ENCODE assay signal across 8 cellular contexts in genomic region chr2:71129114-71129890, GRCh38. TPM values are rescaled to one million over a fixed set of nuclear protein-coding genes. Genes with fewer than 3 reads are reported as not detected.
DNase-seq lines count a peak whose midpoint lies in the region; ATAC-seq and TF ChIP-seq lines count a peak whose summit lies in the region.

No MANE protein-coding gene starts in this region.

- in situ Hi-C loops in Panc1 (cut with HindIII; ENCODE audit: low pct_unique_long_range_greater_than_20kb, low sequenced_read_pairs): no loop called here

- POLR2A ChIA-PET in Panc1 (lab: Charles Lee): interaction anchor here (0.7 kb wide), 1 partner anchor 49 kb away, joined by 3 read pairs; no protein-coding TSS in a partner anchor

- no peak overlapping the region for H3K4me3 Mint-ChIP-seq in activated naive CD4-positive, alpha-beta T cell treated with anti-CD3 and anti-CD28 coated beads for 36 hours

- peaks cover 23% of the 10 kb centered on the region for H3K36me3 ChIP-seq in Panc1 (ENCODE audit: control insufficient read depth, insufficient read depth, low read length)
- peaks cover 12% of the 10 kb centered on the region for H3K36me3 ChIP-seq in right atrium auricular region
- H3K36me3 ChIP-seq in stomach smooth muscle (ENCODE audit: control insufficient read depth in 2 of 2, insufficient read depth in 2 of 2, low read length in 2 of 2): peaks cover 6 to 7% of the 10 kb centered on the region in 2 donors

- H3K4me3 ChIP-seq in Panc1 (ENCODE audit: low read depth in 2 of 2, low read length in 2 of 2) (peak overlapping the region; percentile 98 to 99), right atrium auricular region (peak overlapping the region; percentile 82 to 97), stomach smooth muscle (ENCODE audit: low read length in 2 of 2) (peak overlapping the region; percentile 97 to 100)

- ATAC-seq in Panc1 (no peak), GM21723 (IDR thresholded peaks at IDR 0.05; ENCODE audit: unreplicated experiment) (no peak)

- DNase-seq in NCI-H1417 (lab: John Stamatoyannopoulos, UW): peak in 2 of 3 experiments; percentile 44 to 53
- no peak for DNase-seq in NCI-H1417 treated with DMSO at 0.1 percent for 48 hours (lab: John Stamatoyannopoulos, UW)
- DNase-seq in Panc1 (ENCODE audit: low read depth, low spot score): no peak
- no peak for DNase-seq in right atrium auricular region (ENCODE audit: low spot score)
- DNase-seq in dedifferentiated amniotic fluid mesenchymal stem cell (ENCODE audit: extremely low spot score): no peak
- DNase-seq in activated naive CD4-positive, alpha-beta T cell treated with anti-CD3 and anti-CD28 coated beads for 36 hours: no peak

- H3K9me3 Mint-ChIP-seq in activated naive CD4-positive, alpha-beta T cell treated with anti-CD3 and anti-CD28 coated beads for 36 hours: no peaks in the 10 kb centered on the region

- no peak for TF ChIP-seq CTCF in Panc1 (IDR thresholded peaks at IDR 0.05)
- no peak for TF ChIP-seq CTCF in right atrium auricular region (IDR thresholded peaks at IDR 0.05)

- peaks cover 16% of the 10 kb centered on the region for H3K4me1 Mint-ChIP-seq in activated naive CD4-positive, alpha-beta T cell treated with anti-CD3 and anti-CD28 coated beads for 36 hours (ENCODE audit: low read depth)

- H3K36me3 Mint-ChIP-seq in activated naive CD4-positive, alpha-beta T cell treated with anti-CD3 and anti-CD28 coated beads for 36 hours (ENCODE audit: low read depth): peaks cover 4% of the 10 kb centered on the region

- H3K27ac ChIP-seq in Panc1 (ENCODE audit: low read length): peak overlapping the region; percentile 91
- peak overlapping the region; percentile 91 to 96 for H3K27ac ChIP-seq in right atrium auricular region
- H3K27ac ChIP-seq in stomach smooth muscle (ENCODE audit: low read length): peak overlapping the region; percentile 93

- TSS peak; percentile 79 for BruUV-seq in Panc1 (replicated peaks; lab: Mats Ljungman, UMichigan)

- CTCF ChIA-PET in Panc1 (lab: Charles Lee): interaction anchor here (0.7 kb wide), 2 partner anchors 544 to 1006 kb away, joined by 3 read pairs; no protein-coding TSS in a partner anchor
- CTCF ChIA-PET in activated naive CD4-positive, alpha-beta T cell treated with anti-CD3 and anti-CD28 coated beads for 36 hours (lab: Charles Lee): interaction anchor here (0.8 to 2.9 kb wide), 5 partner anchors 28 to 60 kb away, joined by 4 to 13 read pairs (median 9); partner anchors contain the start of gene NAGK

- no peaks in the 10 kb centered on the region for H3K27me3 Mint-ChIP-seq in activated naive CD4-positive, alpha-beta T cell treated with anti-CD3 and anti-CD28 coated beads for 36 hours (ENCODE audit: low read depth)

- H3K9me3 ChIP-seq in Panc1 (ENCODE audit: control insufficient read depth, insufficient read depth, low read depth, low read length) (no peaks in the 10 kb centered on the region), right atrium auricular region (no peaks in the 10 kb centered on the region), stomach smooth muscle (ENCODE audit: control insufficient read depth in 2 of 2, low read length in 2 of 2) (no peaks in the 10 kb centered on the region)

- peak overlapping the region; percentile 90 to 92 for H3K9ac ChIP-seq in stomach smooth muscle (ENCODE audit: low read length in 2 of 2)

- H3K27me3 ChIP-seq in Panc1 (ENCODE audit: control insufficient read depth, insufficient read depth, low read length) (no peaks in the 10 kb centered on the region), right atrium auricular region (no peaks in the 10 kb centered on the region), stomach smooth muscle (ENCODE audit: control insufficient read depth in 1 of 2, insufficient read depth in 2 of 2, low read length in 2 of 2) (no peaks in the 10 kb centered on the region)

- intact Hi-C loops in Panc1 (cut with micrococcal nuclease; ENCODE audit: unreplicated experiment): no loop called here
- intact Hi-C loops in activated naive CD4-positive, alpha-beta T cell treated with anti-CD3 and anti-CD28 coated beads for 36 hours (cut with micrococcal nuclease): no loop called here

- H3K27ac Mint-ChIP-seq in activated naive CD4-positive, alpha-beta T cell treated with anti-CD3 and anti-CD28 coated beads for 36 hours: no peak overlapping the region

- H3K4me1 ChIP-seq in Panc1 (ENCODE audit: control insufficient read depth, insufficient read depth, low read length): peaks cover 10% of the 10 kb centered on the region
- H3K4me1 ChIP-seq in right atrium auricular region: peaks cover 0 to 39% of the 10 kb centered on the region in 2 donors
- peaks cover 15% of the 10 kb centered on the region for H3K4me1 ChIP-seq in stomach smooth muscle (ENCODE audit: control insufficient read depth, insufficient read depth, low read length)

RNA-seq across cellular contexts. Expression of gene MCEE, which starts 0.7 kb away (rescaled TPM):
- total RNA-seq in Panc1 (2021; ENCODE audit: unreplicated experiment): 4.8 TPM
- 3.4 TPM for polyA plus RNA-seq in Panc1 (2012; ENCODE audit: insufficient read length)
- 10 to 100 TPM; 17.2 to 27.5 TPM for total RNA-seq in right atrium auricular region
- 10 to 100 TPM; 14.0 to 15.8 TPM for total RNA-seq in activated naive CD4-positive, alpha-beta T cell treated with anti-CD3 and anti-CD28 coated beads for 36 hours

RNA-seq across cellular contexts. Expression of gene MPHOSPH10, which starts 1.1 kb away (rescaled TPM):
- total RNA-seq in Panc1 (2021; ENCODE audit: unreplicated experiment): 34.1 TPM
- 20.8 TPM for polyA plus RNA-seq in Panc1 (2012; ENCODE audit: insufficient read length)
- 10 to 100 TPM; 14.0 to 17.3 TPM for total RNA-seq in right atrium auricular region
- total RNA-seq in activated naive CD4-positive, alpha-beta T cell treated with anti-CD3 and anti-CD28 coated beads for 36 hours: 10 to 100 TPM; 27.0 to 32.3 TPM

Comparison
In these comparisons a context has a peak if more than half of its experiments do, and no peak if none do; other contexts are left out.
1. DNase-seq: peak in NCI-H1417 (2 of 3); none in NCI-H1417 treated with DMSO at 0.1 percent for 48 hours (single experiment), Panc1 (single experiment), right atrium auricular region (single experiment), dedifferentiated amniotic fluid mesenchymal stem cell (single experiment) and activated naive CD4-positive, alpha-beta T cell treated with anti-CD3 and anti-CD28 coated beads for 36 hours (single experiment).
2. Peak in every context shown above with its lines, with median percentiles within 50 percentile points of each other: H3K27ac ChIP-seq and H3K4me3 ChIP-seq.